In genomic region chr10:73650537-73651331, GRCh38 we compare ENCODE assay signal across 1 cellular context.
TF ChIP-seq lines count a peak whose summit lies in the region.

No MANE protein-coding gene starts in this region.

TF ChIP-seq in SK-N-SH, 30 proteins besides CTCF, POLR2A, EP300 and RAD21:
- TF ChIP-seq FOXJ3 (CRISPR knock-in tag; IDR thresholded peaks at IDR 0.05) = no peak
- TF ChIP-seq TEAD4 (IDR thresholded peaks at IDR 0.05; ENCODE audit: borderline replicate concordance, insufficient read depth) = no peak
- no peak for TF ChIP-seq GATA2 (CRISPR knock-in tag; IDR thresholded peaks at IDR 0.05)
- TF ChIP-seq RFX5 (IDR thresholded peaks at IDR 0.05; ENCODE audit: low read length) = no peak
- no peak for TF ChIP-seq FOXM1 (IDR thresholded peaks at IDR 0.05; ENCODE audit: low read depth)
- TF ChIP-seq ELF1 (IDR thresholded peaks at IDR 0.05) = no peak
- TF ChIP-seq JUND (IDR thresholded peaks at IDR 0.05) = no peak
